8 cellular contexts compared by ENCODE assay signal in genomic region chr5:36876389-36876964, GRCh38. TPM values are rescaled to one million over a fixed set of nuclear protein-coding genes. Genes with fewer than 3 reads are reported as not detected.
DNase-seq lines count a peak whose midpoint lies in the region; ATAC-seq and TF ChIP-seq lines count a peak whose summit lies in the region.

NIPBL (plus strand) TSS chr5:36876769; CDS start chr5:36953697, 76,928 bp downstream.

- H3K9me3 ChIP-seq in liver (ENCODE audit: control insufficient read depth in 4 of 4, low read length in 3 of 4) = no peaks in the 10 kb centered on the region

- peak within 1 kb of the TSS; percentile 93 to 96 (median 95) for H3K4me3 ChIP-seq in liver (ENCODE audit: low read depth in 1 of 3, low read length in 3 of 3)

- H3K4me1 ChIP-seq in liver (ENCODE audit: control insufficient read depth in 4 of 4, insufficient read depth in 4 of 4, low read length in 3 of 4) = peaks cover 2 to 43% (median 36%) of the 10 kb centered on the region in 4 donors

- no peak for TF ChIP-seq CTCF in liver (IDR thresholded peaks at IDR 0.05; ENCODE audit: low read depth, low read length, missing input control)

- no peaks in the 10 kb centered on the region for H3K27me3 ChIP-seq in liver (ENCODE audit: control insufficient read depth in 4 of 4, insufficient read depth in 4 of 4, low read length in 3 of 4)

- DNase-seq in C1 segment of cervical spinal cord (lab: John Stamatoyannopoulos, UW) (peak; percentile 37 to 93 (median 86)), NCI-H748 (lab: John Stamatoyannopoulos, UW; ENCODE audit: unreplicated experiment) (peak; percentile 99), dermis blood vessel endothelial cell (peak; percentile 91)
- peak; percentile 74 to 89 for DNase-seq in activated CD4-positive, alpha-beta T cell treated with anti-CD3 and anti-CD28 coated beads, Interleukin-2, amount 50 U/mL, for 24 hours (ENCODE audit: low read depth in 1 of 2, low spot score in 1 of 2)
- DNase-seq in stimulated activated CD4-positive, alpha-beta T cell treated with anti-CD3 and anti-CD28 coated beads, Interleukin-4, amount 100 ng/mL, for 24 hours = peak; percentile 91

- H3K9ac ChIP-seq in liver (ENCODE audit: low read depth in 1 of 2, low read length in 2 of 2) = peak within 1 kb of the TSS; percentile 97 to 100

- under 1% methylated on average over 60 of the region's 60 CpGs for WGBS in liver

- no peaks in the 10 kb centered on the region for H3K36me3 ChIP-seq in liver (ENCODE audit: control insufficient read depth in 4 of 4, insufficient read depth in 3 of 4, low read depth in 1 of 4, low read length in 3 of 4)

- peak within 1 kb of the TSS; percentile 98 to 99 for H3K27ac ChIP-seq in liver (ENCODE audit: low read depth in 1 of 2, low read length in 2 of 2)

- peak; percentile 65 for ATAC-seq in GM19395 (IDR thresholded peaks at IDR 0.05; ENCODE audit: unreplicated experiment)
- peak; percentile 47 for ATAC-seq in HG03558 (IDR thresholded peaks at IDR 0.05; ENCODE audit: extremely low read depth, unreplicated experiment)

- no peak for TF ChIP-seq RAD21 in liver (IDR thresholded peaks at IDR 0.05)

TF ChIP-seq in liver, 16 proteins besides CTCF, POLR2A, EP300 and RAD21:
- TF ChIP-seq MAX (IDR thresholded peaks at IDR 0.05) (no peak), FOXA1 (IDR thresholded peaks at IDR 0.05) (no peak), NR2F2 (IDR thresholded peaks at IDR 0.05) (no peak), EGR1 (IDR thresholded peaks at IDR 0.05; ENCODE audit: low read depth in 2 of 2) (peak in 1 of 2 donors; percentile 18), JUND (IDR thresholded peaks at IDR 0.05) (no peak), HNF4A (conservative IDR thresholded peaks at IDR 0.05) (no peak), ATF3 (IDR thresholded peaks at IDR 0.05) (no peak), FOXA2 (IDR thresholded peaks at IDR 0.05) (no peak), ZBTB33 (IDR thresholded peaks at IDR 0.05) (no peak), REST (IDR thresholded peaks at IDR 0.05) (no peak), YY1 (IDR thresholded peaks at IDR 0.05) (peak; percentile 61), RXRA (IDR thresholded peaks at IDR 0.05) (no peak), SP1 (IDR thresholded peaks at IDR 0.05) (no peak), GABPA (IDR thresholded peaks at IDR 0.05 in 1 of 2, conservative IDR thresholded peaks at IDR 0.05 in 1 of 2) (peak; percentile 81 to 87), HNF4G (IDR thresholded peaks at IDR 0.05) (no peak), TAF1 (conservative IDR thresholded peaks at IDR 0.05) (peak; percentile 27)

RNA-seq across cellular contexts. Expression of gene NIPBL, which starts in this region (rescaled TPM):
- total RNA-seq in dermis blood vessel endothelial cell (29.3 and 44.4 TPM in 2 replicates), liver (10 to 100 TPM; 25.4 to 30.3 TPM)
- polyA plus RNA-seq in liver = 10 to 100 TPM in 1 of 2 donors, 1 to 10 TPM in 1; 4.9 to 16.7 TPM

Comparison
In these comparisons a context has a peak if more than half of its experiments do, and no peak if none do; other contexts are left out.
1. Peak in every context shown above with its lines: DNase-seq, ATAC-seq, H3K4me3 ChIP-seq and H3K27ac ChIP-seq.